32 cellular contexts compared by ENCODE assay signal in the genomic region with DNA sequence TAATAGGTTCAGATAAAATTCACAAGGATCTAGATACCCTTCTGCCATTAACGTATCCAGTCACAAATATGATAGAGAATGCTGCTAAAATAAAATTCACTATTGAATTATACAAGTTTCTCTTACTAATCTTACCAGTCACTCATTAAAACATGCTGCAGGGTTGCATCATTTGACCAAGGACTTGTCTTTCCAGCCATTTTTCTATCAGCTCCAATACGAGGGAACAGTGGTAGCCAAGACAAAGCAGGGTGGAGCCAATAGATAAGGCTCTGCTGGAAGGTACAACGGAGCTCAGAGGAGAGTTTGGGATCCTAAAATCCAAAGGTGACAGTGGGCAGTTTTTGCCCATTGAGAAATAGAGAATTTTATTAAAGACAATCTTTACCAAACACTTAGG.
"Had no signal": no experiment of that assay in that cellular context is flagged by ENCODE, and none has a peak within 500 bp of the region (broad histone marks: within the 10 kb centered on the region; RNA-seq: fewer than 3 reads in every experiment).

No MANE protein-coding gene starts in this region.

- H3K4me1 ChIP-seq: colonic mucosa had no signal

- ATAC-seq: activated CD4-positive, alpha-beta T cell treated with anti-CD3 and anti-CD28 coated beads for 36 hours; activated CD8-positive, alpha-beta memory T cell treated with anti-CD3 and anti-CD28 coated beads, Interleukin-2, amount 10 ng/mL, durations not matched to agents 7 days and 5 days; activated CD8-positive, alpha-beta T cell treated with anti-CD3 and anti-CD28 coated beads, Interleukin-2, amount 10 ng/mL, durations not matched to agents 7 days and 5 days; activated naive CD8-positive, alpha-beta T cell treated with anti-CD3 and anti-CD28 coated beads, Interleukin-2, amount 50 U/mL, for 24 hours had no signal

- H3K4me3 ChIP-seq: adrenal gland, ascending aorta, breast epithelium, cardiac muscle cell, colonic mucosa, esophagus squamous epithelium had no signal

- H3K36me3 ChIP-seq: adrenal gland, breast epithelium, colonic mucosa had no signal

- H3K27me3 ChIP-seq: adrenal gland, ascending aorta, breast epithelium, cardiac muscle cell, colonic mucosa, esophagus squamous epithelium had no signal

- H3K9me3 ChIP-seq: adrenal gland, ascending aorta, breast epithelium, colonic mucosa, esophagus squamous epithelium had no signal

- H3K27me3 Mint-ChIP-seq: activated CD4-positive, alpha-beta memory T cell treated with anti-CD3 and anti-CD28 coated beads for 36 hours; activated CD4-positive, alpha-beta T cell treated with anti-CD3 and anti-CD28 coated beads for 36 hours; activated CD4-positive, alpha-beta T cell treated with anti-CD3 and anti-CD28 coated beads, Interleukin-2, amount 10 ng/mL, durations not matched to agents 24 days and 14 days; activated CD8-positive, alpha-beta memory T cell treated with anti-CD3 and anti-CD28 coated beads, Interleukin-2, amount 10 ng/mL, durations not matched to agents 7 days and 5 days; activated naive CD4-positive, alpha-beta T cell treated with anti-CD3 and anti-CD28 coated beads, Interleukin-2, amount 50 U/mL, for 24 hours; activated naive CD8-positive, alpha-beta T cell treated with anti-CD3 and anti-CD28 coated beads for 36 hours; activated naive CD8-positive, alpha-beta T cell treated with anti-CD3 and anti-CD28 coated beads, Interleukin-2, amount 50 U/mL, for 24 hours had no signal

- H3K27ac ChIP-seq: adrenal gland, ascending aorta, breast epithelium, cardiac muscle cell, colonic mucosa, epithelial cell of prostate, esophagus squamous epithelium had no signal

- H3K9me3 Mint-ChIP-seq: activated CD4-positive, alpha-beta memory T cell treated with anti-CD3 and anti-CD28 coated beads for 36 hours; activated CD4-positive, alpha-beta T cell treated with anti-CD3 and anti-CD28 coated beads, Interleukin-2, amount 10 ng/mL, durations not matched to agents 24 days and 14 days; activated naive CD4-positive, alpha-beta T cell treated with anti-CD3 and anti-CD28 coated beads for 36 hours; activated naive CD4-positive, alpha-beta T cell treated with anti-CD3 and anti-CD28 coated beads, Interleukin-2, amount 50 U/mL, for 24 hours; activated naive CD8-positive, alpha-beta T cell treated with anti-CD3 and anti-CD28 coated beads for 36 hours; activated naive CD8-positive, alpha-beta T cell treated with anti-CD3 and anti-CD28 coated beads, Interleukin-2, amount 50 U/mL, for 24 hours; activated T-helper 1 cell treated with anti-CD3 and anti-CD28 coated beads, Interleukin-12 subunit alpha, Interleukin-12 subunit beta, Interleukin-2, Interleukin-4 antibody, amounts not matched to agents 30 ng/mL and 10 ng/mL and 1 ng/mL, durations not matched to agents 14 hours and 24 hours and 36 hours; activated T-helper 2 cell treated with anti-CD3 and anti-CD28 coated beads, Interferon-gamma antibody, Interleukin-2, Interleukin-4, amounts not matched to agents 10 μg/mL and 5 μg/mL and 100 μg/mL, durations not matched to agents 14 hours and 24 hours and 36 hours; brain had no signal

- DNase-seq: activated CD4-positive, alpha-beta memory T cell treated with anti-CD3 and anti-CD28 coated beads for 36 hours; activated CD4-positive, alpha-beta T cell treated with anti-CD3 and anti-CD28 coated beads for 36 hours; activated CD4-positive, alpha-beta T cell treated with anti-CD3 and anti-CD28 coated beads, Interleukin-2, amount 10 ng/mL, durations not matched to agents 24 days and 14 days; activated CD4-positive, CD25-positive, alpha-beta regulatory T cell; activated CD4-positive, CD25-positive, alpha-beta regulatory T cell treated with anti-CD3 and anti-CD28 coated beads, Interleukin-2, amount 50 U/mL, for 72 hours; activated CD8-positive, alpha-beta memory T cell treated with anti-CD3 and anti-CD28 coated beads, Interleukin-2, amount 10 ng/mL, durations not matched to agents 7 days and 5 days; activated CD8-positive, alpha-beta memory T cell treated with anti-CD3 and anti-CD28 coated beads, Interleukin-2, amount 50 U/mL, for 4 hours; activated CD8-positive, alpha-beta T cell treated with anti-CD3 and anti-CD28 coated beads, Interleukin-2, amount 10 ng/mL, durations not matched to agents 7 days and 5 days; activated effector memory CD4-positive, alpha-beta T cell treated with anti-CD3 and anti-CD28 coated beads, Interleukin-2, amount 50 U/mL, for 16 hours; activated naive CD4-positive, alpha-beta T cell treated with anti-CD3 and anti-CD28 coated beads for 36 hours; activated naive CD8-positive, alpha-beta T cell treated with anti-CD3 and anti-CD28 coated beads for 36 hours; activated naive CD8-positive, alpha-beta T cell treated with anti-CD3 and anti-CD28 coated beads, Interleukin-2, amount 50 U/mL, for 24 hours; activated T-cell treated with anti-CD3 and anti-CD28 coated beads, Interleukin-2, amount 50 U/mL, for 1 hour; activated T-cell treated with anti-CD3 and anti-CD28 coated beads, Interleukin-2, amount 50 U/mL, for 48 hours; adrenal gland; amygdala; central memory CD4-positive, alpha-beta T cell; cerebellar nuclear complex; colonic mucosa; effector CD8-positive, alpha-beta T cell; esophagus squamous epithelium; foreskin fibroblast; head of caudate nucleus; T1000 had no signal

- H3K27ac Mint-ChIP-seq: activated CD4-positive, alpha-beta memory T cell treated with anti-CD3 and anti-CD28 coated beads for 36 hours; activated CD4-positive, alpha-beta T cell treated with anti-CD3 and anti-CD28 coated beads for 36 hours; activated CD4-positive, alpha-beta T cell treated with anti-CD3 and anti-CD28 coated beads, Interleukin-2, amount 10 ng/mL, durations not matched to agents 24 days and 14 days; activated CD8-positive, alpha-beta memory T cell treated with anti-CD3 and anti-CD28 coated beads, Interleukin-2, amount 10 ng/mL, durations not matched to agents 7 days and 5 days; activated CD8-positive, alpha-beta T cell treated with anti-CD3 and anti-CD28 coated beads, Interleukin-2, amount 10 ng/mL, durations not matched to agents 7 days and 5 days; activated naive CD4-positive, alpha-beta T cell treated with anti-CD3 and anti-CD28 coated beads for 36 hours; activated naive CD4-positive, alpha-beta T cell treated with anti-CD3 and anti-CD28 coated beads, Interleukin-2, amount 50 U/mL, for 24 hours; activated naive CD8-positive, alpha-beta T cell treated with anti-CD3 and anti-CD28 coated beads for 36 hours; activated naive CD8-positive, alpha-beta T cell treated with anti-CD3 and anti-CD28 coated beads, Interleukin-2, amount 50 U/mL, for 24 hours; activated T-helper 1 cell treated with anti-CD3 and anti-CD28 coated beads, Interleukin-12 subunit alpha, Interleukin-12 subunit beta, Interleukin-2, Interleukin-4 antibody, amounts not matched to agents 30 ng/mL and 10 ng/mL and 1 ng/mL, durations not matched to agents 14 hours and 24 hours and 36 hours; activated T-helper 2 cell treated with anti-CD3 and anti-CD28 coated beads, Interferon-gamma antibody, Interleukin-2, Interleukin-4, amounts not matched to agents 10 μg/mL and 5 μg/mL and 100 μg/mL, durations not matched to agents 14 hours and 24 hours and 36 hours; brain had no signal

- H3K4me3 Mint-ChIP-seq: activated CD4-positive, alpha-beta memory T cell treated with anti-CD3 and anti-CD28 coated beads for 36 hours; activated CD4-positive, alpha-beta T cell treated with anti-CD3 and anti-CD28 coated beads for 36 hours; activated CD4-positive, alpha-beta T cell treated with anti-CD3 and anti-CD28 coated beads, Interleukin-2, amount 10 ng/mL, durations not matched to agents 24 days and 14 days; activated CD8-positive, alpha-beta memory T cell treated with anti-CD3 and anti-CD28 coated beads, Interleukin-2, amount 10 ng/mL, durations not matched to agents 7 days and 5 days; activated CD8-positive, alpha-beta T cell treated with anti-CD3 and anti-CD28 coated beads, Interleukin-2, amount 10 ng/mL, durations not matched to agents 7 days and 5 days; activated naive CD4-positive, alpha-beta T cell treated with anti-CD3 and anti-CD28 coated beads for 36 hours; activated naive CD4-positive, alpha-beta T cell treated with anti-CD3 and anti-CD28 coated beads, Interleukin-2, amount 50 U/mL, for 24 hours; activated naive CD8-positive, alpha-beta T cell treated with anti-CD3 and anti-CD28 coated beads for 36 hours; activated naive CD8-positive, alpha-beta T cell treated with anti-CD3 and anti-CD28 coated beads, Interleukin-2, amount 50 U/mL, for 24 hours; activated T-helper 1 cell treated with anti-CD3 and anti-CD28 coated beads, Interleukin-12 subunit alpha, Interleukin-12 subunit beta, Interleukin-2, Interleukin-4 antibody, amounts not matched to agents 30 ng/mL and 10 ng/mL and 1 ng/mL, durations not matched to agents 14 hours and 24 hours and 36 hours; brain had no signal
